30 cellular contexts compared by ENCODE assay signal in genomic region chr21:35016071-35016470, GRCh38. TPM values are rescaled to one million over a fixed set of nuclear protein-coding genes. Genes with fewer than 3 reads are reported as not detected.
DNase-seq lines count a peak whose midpoint lies in the region; ATAC-seq, FAIRE-seq and TF ChIP-seq lines count a peak whose summit lies in the region.
"Had no signal": no experiment of that assay in that cellular context is flagged by ENCODE, and none has a peak within 500 bp of the region (broad histone marks: within the 10 kb centered on the region; RNA-seq: fewer than 3 reads in every experiment).

No MANE protein-coding gene starts in this region.

- no peak overlapping the region for H3K4me3 ChIP-seq in DND-41 (ENCODE audit: low read depth in 1 of 2, low read length in 2 of 2)
- H3K4me3 ChIP-seq in small intestine (ENCODE audit: low read depth in 1 of 2, low read length in 2 of 2), result no peak overlapping the region
- H3K4me3 ChIP-seq: A549, cardiac muscle cell, esophagus muscularis mucosa, Peyer's patch, SJCRH30, thyroid gland, vagina had no signal

- CTCF ChIA-PET in activated CD8-positive, alpha-beta T cell treated with anti-CD3 and anti-CD28 coated beads for 36 hours (lab: Charles Lee), result interaction anchor here (1.1 to 2.8 kb wide), 6 partner anchors 9 to 124 kb away, joined by 3 to 12 read pairs (median 6); no protein-coding TSS in a partner anchor
- CTCF ChIA-PET in activated CD8-positive, alpha-beta T cell treated with anti-CD3 and anti-CD28 coated beads, Interleukin-2, amount 10 ng/mL, durations not matched to agents 7 days and 5 days (lab: Charles Lee), result interaction anchor here (0.6 to 2.7 kb wide), 4 partner anchors 10 to 123 kb away, joined by 3 to 9 read pairs (median 4); no protein-coding TSS in a partner anchor

- POLR2A ChIA-PET in activated CD8-positive, alpha-beta T cell treated with anti-CD3 and anti-CD28 coated beads for 36 hours (lab: Charles Lee), result interaction anchor here (0.7 to 2.9 kb wide), 12 partner anchors 9 to 128 kb away, joined by 3 to 17 read pairs (median 3); no protein-coding TSS in a partner anchor
- POLR2A ChIA-PET in activated CD8-positive, alpha-beta T cell treated with anti-CD3 and anti-CD28 coated beads, Interleukin-2, amount 10 ng/mL, durations not matched to agents 7 days and 5 days (lab: Charles Lee), result interaction anchor here (0.8 kb wide), 1 partner anchor 11 kb away, joined by 3 read pairs; no protein-coding TSS in a partner anchor

- ATAC-seq in activated CD8-positive, alpha-beta T cell treated with anti-CD3 and anti-CD28 coated beads for 36 hours, result no peak
- no peak for ATAC-seq in activated CD8-positive, alpha-beta T cell treated with anti-CD3 and anti-CD28 coated beads, Interleukin-2, amount 10 ng/mL, durations not matched to agents 7 days and 5 days
- ATAC-seq in DND-41 (ENCODE audit: insufficient read depth, low read depth) (no peak), Right ventricle myocardium inferior (no peak)
- ATAC-seq in central memory CD8-positive, alpha-beta T cell (replicated peaks; ENCODE audit: extremely low read depth, poor library complexity, severe bottlenecking), result no peak
- ATAC-seq: A549, foreskin keratinocyte, HCT116 had no signal

- H3K27ac Mint-ChIP-seq in activated CD8-positive, alpha-beta T cell treated with anti-CD3 and anti-CD28 coated beads for 36 hours, result peak overlapping the region; percentile 76
- H3K27ac Mint-ChIP-seq in activated CD8-positive, alpha-beta T cell treated with anti-CD3 and anti-CD28 coated beads, Interleukin-2, amount 10 ng/mL, durations not matched to agents 7 days and 5 days, result no peak overlapping the region
- peak overlapping the region; percentile 66 for H3K27ac Mint-ChIP-seq in central memory CD8-positive, alpha-beta T cell (ENCODE audit: low read depth)
- H3K27ac Mint-ChIP-seq: activated CD4-positive, alpha-beta memory T cell treated with anti-CD3 and anti-CD28 coated beads, Interleukin-2, amount 10 ng/mL, durations not matched to agents 7 days and 5 days had no signal

- no peak for TF ChIP-seq CTCF in activated CD8-positive, alpha-beta T cell treated with anti-CD3 and anti-CD28 coated beads for 36 hours (IDR thresholded peaks at IDR 0.05)
- no peak for TF ChIP-seq CTCF in DND-41 (IDR thresholded peaks at IDR 0.05; ENCODE audit: borderline replicate concordance, extremely low read depth, low read length, poor library complexity, severe bottlenecking)

- no peak overlapping the region for H3K4me3 Mint-ChIP-seq in activated CD8-positive, alpha-beta T cell treated with anti-CD3 and anti-CD28 coated beads for 36 hours
- no peak overlapping the region for H3K4me3 Mint-ChIP-seq in activated CD8-positive, alpha-beta T cell treated with anti-CD3 and anti-CD28 coated beads, Interleukin-2, amount 10 ng/mL, durations not matched to agents 7 days and 5 days
- no peak overlapping the region for H3K4me3 Mint-ChIP-seq in central memory CD8-positive, alpha-beta T cell
- H3K4me3 Mint-ChIP-seq: activated CD4-positive, alpha-beta memory T cell treated with anti-CD3 and anti-CD28 coated beads, Interleukin-2, amount 10 ng/mL, durations not matched to agents 7 days and 5 days had no signal

- H3K27me3 ChIP-seq in DND-41 (ENCODE audit: insufficient read depth, low read length, poor library complexity) (no peaks in the 10 kb centered on the region), small intestine (ENCODE audit: control insufficient read depth in 2 of 2, insufficient read depth in 2 of 2, low read length in 2 of 2) (no peaks in the 10 kb centered on the region)
- H3K27me3 ChIP-seq: foreskin keratinocyte, Peyer's patch, SJCRH30, thyroid gland, vagina had no signal

- no peak for DNase-seq in activated CD8-positive, alpha-beta T cell treated with anti-CD3 and anti-CD28 coated beads for 36 hours
- no peak for DNase-seq in activated CD8-positive, alpha-beta T cell treated with anti-CD3 and anti-CD28 coated beads, Interleukin-2, amount 10 ng/mL, durations not matched to agents 7 days and 5 days
- DNase-seq in DND-41, result no peak
- DNase-seq in central memory CD8-positive, alpha-beta T cell (ENCODE audit: low spot score in 2 of 2), result no peak
- DNase-seq in small intestine, result peak; percentile 73
- DNase-seq in HPDE6-E6E7 (ENCODE audit: extremely low spot score), result no peak
- DNase-seq in Right ventricle myocardium inferior (ENCODE audit: missing footprints), result no peak
- no peak for DNase-seq in SKM-1 treated with dmso at 0.1 percent for 144 hours (lab: John Stamatoyannopoulos, UW; ENCODE audit: unreplicated experiment)
- DNase-seq: activated CD4-positive, alpha-beta memory T cell treated with anti-CD3 and anti-CD28 coated beads, Interleukin-2, amount 10 ng/mL, durations not matched to agents 7 days and 5 days; activated T-cell treated with anti-CD3 and anti-CD28 coated beads, Interleukin-2, amount 50 U/mL, for 1 hour; AML-193; aorta; Caco-2; cortex of kidney; foreskin keratinocyte; NCI-H1105; NCI-H187 treated with DMSO at 0.1 percent for 48 hours; NCI-H2227 treated with DMSO at 0.1 percent for 48 hours; NCI-H526 treated with DMSO at 0.1 percent for 48 hours; nucleus accumbens; SJCRH30; thyroid gland had no signal

- H3K9me3 Mint-ChIP-seq in activated CD8-positive, alpha-beta T cell treated with anti-CD3 and anti-CD28 coated beads for 36 hours, result no peaks in the 10 kb centered on the region
- no peaks in the 10 kb centered on the region for H3K9me3 Mint-ChIP-seq in activated CD8-positive, alpha-beta T cell treated with anti-CD3 and anti-CD28 coated beads, Interleukin-2, amount 10 ng/mL, durations not matched to agents 7 days and 5 days (ENCODE audit: insufficient read depth)
- H3K9me3 Mint-ChIP-seq in central memory CD8-positive, alpha-beta T cell, result no peaks in the 10 kb centered on the region
- H3K9me3 Mint-ChIP-seq: activated CD4-positive, alpha-beta memory T cell treated with anti-CD3 and anti-CD28 coated beads, Interleukin-2, amount 10 ng/mL, durations not matched to agents 7 days and 5 days; stimulated activated naive CD8-positive, alpha-beta T cell treated with anti-CD3 and anti-CD28 coated beads, Interleukin-15, amount 100 ng/mL, for 72 hours had no signal

- peaks cover 1% of the 10 kb centered on the region for H3K36me3 Mint-ChIP-seq in activated CD8-positive, alpha-beta T cell treated with anti-CD3 and anti-CD28 coated beads for 36 hours (ENCODE audit: low read depth)
- no peaks in the 10 kb centered on the region for H3K36me3 Mint-ChIP-seq in activated CD8-positive, alpha-beta T cell treated with anti-CD3 and anti-CD28 coated beads, Interleukin-2, amount 10 ng/mL, durations not matched to agents 7 days and 5 days (ENCODE audit: low read depth)
- H3K36me3 Mint-ChIP-seq in central memory CD8-positive, alpha-beta T cell (ENCODE audit: insufficient read depth), result peaks cover 10% of the 10 kb centered on the region

- peaks cover 97% of the 10 kb centered on the region for H3K4me1 ChIP-seq in DND-41 (ENCODE audit: insufficient read depth, low read length)
- peaks cover 3 to 37% of the 10 kb centered on the region in 2 donors for H3K4me1 ChIP-seq in small intestine (ENCODE audit: control insufficient read depth in 2 of 2, insufficient read depth in 1 of 2, low read depth in 1 of 2, low read length in 1 of 2)
- H3K4me1 ChIP-seq: esophagus muscularis mucosa, thyroid gland, vagina had no signal

- H3K36me3 ChIP-seq in DND-41 (ENCODE audit: insufficient read depth, low read length), result peaks cover 60% of the 10 kb centered on the region
- no peaks in the 10 kb centered on the region for H3K36me3 ChIP-seq in small intestine (ENCODE audit: control insufficient read depth in 2 of 2, insufficient read depth in 2 of 2, low read length in 2 of 2)
- H3K36me3 ChIP-seq: cardiac muscle cell, esophagus muscularis mucosa, Peyer's patch, thyroid gland, vagina had no signal

- peak overlapping the region; percentile 94 for H3K27ac ChIP-seq in DND-41 (ENCODE audit: low read length)
- peak overlapping the region in 1 of 2 donors; percentile 81 for H3K27ac ChIP-seq in small intestine (ENCODE audit: low read depth in 1 of 2, low read length in 1 of 2)
- H3K27ac ChIP-seq: A549, cardiac muscle cell, esophagus muscularis mucosa, foreskin keratinocyte, SJCRH30, thyroid gland, vagina had no signal

- H3K9me3 ChIP-seq in DND-41 (ENCODE audit: insufficient read depth, low read length, severe bottlenecking) (no peaks in the 10 kb centered on the region), small intestine (ENCODE audit: control insufficient read depth, low read depth) (no peaks in the 10 kb centered on the region)
- H3K9me3 ChIP-seq: A549, Caco-2, esophagus muscularis mucosa, Peyer's patch, SJCRH30, thyroid gland, vagina had no signal

- H4K20me1 ChIP-seq in DND-41 (ENCODE audit: insufficient read depth, low read length), result peaks cover 11% of the 10 kb centered on the region; the same call in 1 of the 2 replicates

- no peak overlapping the region for H2AFZ ChIP-seq in DND-41 (ENCODE audit: low read depth, low read length)

- H3K9ac ChIP-seq in DND-41 (ENCODE audit: low read depth, low read length), result no peak overlapping the region

- peak overlapping the region; percentile 18 for H3K4me2 ChIP-seq in DND-41 (ENCODE audit: insufficient read depth, low read length)
- H3K4me2 ChIP-seq: A549 had no signal

- FAIRE-seq in small intestine (lab: Jason Lieb, UNC), result no peak
- FAIRE-seq: A549, TTC549 had no signal

- 70 to 90% (median 72%) methylated on average over 4 of the region's 4 CpGs for WGBS in small intestine, 3 donors

- intact Hi-C loops in activated CD8-positive, alpha-beta T cell treated with anti-CD3 and anti-CD28 coated beads for 36 hours (cut with micrococcal nuclease), result no loop called here
- intact Hi-C loops in Right ventricle myocardium inferior (cut with DNase I), result no loop called here

- peaks cover 97% of the 10 kb centered on the region for H3K79me2 ChIP-seq in DND-41 (ENCODE audit: insufficient read depth, low read length)

- peaks cover 83% of the 10 kb centered on the region for H3K4me1 Mint-ChIP-seq in activated CD8-positive, alpha-beta T cell treated with anti-CD3 and anti-CD28 coated beads for 36 hours (ENCODE audit: low read depth)
- H3K4me1 Mint-ChIP-seq in activated CD8-positive, alpha-beta T cell treated with anti-CD3 and anti-CD28 coated beads, Interleukin-2, amount 10 ng/mL, durations not matched to agents 7 days and 5 days (ENCODE audit: low read depth), result peaks cover 38% of the 10 kb centered on the region
- peaks cover 79% of the 10 kb centered on the region for H3K4me1 Mint-ChIP-seq in central memory CD8-positive, alpha-beta T cell

- no peaks in the 10 kb centered on the region for H3K27me3 Mint-ChIP-seq in activated CD8-positive, alpha-beta T cell treated with anti-CD3 and anti-CD28 coated beads for 36 hours
- peaks cover 4% of the 10 kb centered on the region for H3K27me3 Mint-ChIP-seq in activated CD8-positive, alpha-beta T cell treated with anti-CD3 and anti-CD28 coated beads, Interleukin-2, amount 10 ng/mL, durations not matched to agents 7 days and 5 days (ENCODE audit: low read depth)
- H3K27me3 Mint-ChIP-seq in central memory CD8-positive, alpha-beta T cell, result no peaks in the 10 kb centered on the region
- H3K27me3 Mint-ChIP-seq: activated CD4-positive, alpha-beta memory T cell treated with anti-CD3 and anti-CD28 coated beads, Interleukin-2, amount 10 ng/mL, durations not matched to agents 7 days and 5 days; stimulated activated naive CD8-positive, alpha-beta T cell treated with anti-CD3 and anti-CD28 coated beads, Interleukin-15, amount 100 ng/mL, for 72 hours had no signal

RNA-seq across cellular contexts. Expression of gene RUNX1, which starts 33.0 kb away (rescaled TPM):
- 10 to 100 TPM; 18.7 to 19.0 TPM for total RNA-seq in activated CD8-positive, alpha-beta T cell treated with anti-CD3 and anti-CD28 coated beads for 36 hours
- total RNA-seq in activated CD8-positive, alpha-beta T cell treated with anti-CD3 and anti-CD28 coated beads, Interleukin-2, amount 10 ng/mL, durations not matched to agents 7 days and 5 days, result 10 to 100 TPM; 10.4 to 10.6 TPM
- 1 to 10 TPM; 2.5 to 5.8 (median 3.2) TPM for polyA plus RNA-seq in small intestine
- 1.8 TPM for total RNA-seq in Right ventricle myocardium inferior
- polyA plus RNA-seq: cardiac muscle cell had no signal
